In genomic region chr13:99968521-99969367, GRCh38 we compare ENCODE assay signal across 8 cellular contexts. TPM values are rescaled to one million over a fixed set of nuclear protein-coding genes. Genes with fewer than 3 reads are reported as not detected.
A peak's percentile ranks its signal among the peaks of the same experiment; 100 is the strongest.
DNase-seq lines count a peak whose midpoint lies in the region; ATAC-seq and TF ChIP-seq lines count a peak whose summit lies in the region.

No MANE protein-coding gene starts in this region.

- H3K4me1 ChIP-seq in ACC112 (ENCODE audit: control insufficient read depth, insufficient read depth, low read length, unreplicated experiment) (no peaks in the 10 kb centered on the region), mucosa of descending colon (ENCODE audit: low read depth) (peaks cover 37% of the 10 kb centered on the region)

- H3K27ac Mint-ChIP-seq in brain, result peak overlapping the region; percentile 94 to 100 (median 97)

- H3K4me1 Mint-ChIP-seq in brain, result peaks cover 48% of the 10 kb centered on the region

- H3K79me2 ChIP-seq in ACC112 (ENCODE audit: control insufficient read depth, insufficient read depth, low read length, unreplicated experiment), result no peaks in the 10 kb centered on the region

- DNase-seq in HK-2 (ENCODE audit: unreplicated experiment) (peak; percentile 44), mucosa of descending colon (peak; percentile 54 to 67 (median 65)), iPS-NIHi7 (ENCODE audit: extremely low spot score) (no peak), A172 (ENCODE audit: low spot score) (no peak)

- H3K27ac ChIP-seq in ACC112 (ENCODE audit: low read depth, low read length), result no peak overlapping the region

- peaks cover 87% of the 10 kb centered on the region for H3K27me3 ChIP-seq in ACC112 (ENCODE audit: insufficient read depth, low read length)

- H3K36me3 Mint-ChIP-seq in brain, result peaks cover 4% of the 10 kb centered on the region

- peaks cover 0 to 7% (median 3%) of the 10 kb centered on the region in 5 experiments for H3K9me3 Mint-ChIP-seq in brain

- H3K27me3 Mint-ChIP-seq in brain, result peaks cover 70% of the 10 kb centered on the region

- H3K4me3 ChIP-seq in ACC112 (ENCODE audit: low read depth, low read length), result peak overlapping the region; percentile 33; the same call in 1 of the 2 replicates
- H3K4me3 ChIP-seq in mucosa of descending colon, result no peak overlapping the region

- TF ChIP-seq CTCF in brain (conservative IDR thresholded peaks at IDR 0.05) (no peak), mucosa of descending colon (IDR thresholded peaks at IDR 0.05) (no peak)

- no peak overlapping the region for H2AFZ ChIP-seq in ACC112 (ENCODE audit: low read length, unreplicated experiment)

- intact Hi-C loops in mucosa of descending colon (cut with DNase I, micrococcal nuclease), result no loop called here

- peak overlapping the region; percentile 88 to 99 (median 98) for H3K4me3 Mint-ChIP-seq in brain

- H3K9me3 ChIP-seq in mucosa of descending colon, result no peaks in the 10 kb centered on the region

- H3K36me3 ChIP-seq in ACC112 (ENCODE audit: insufficient read depth, low read length) (no peaks in the 10 kb centered on the region), mucosa of descending colon (ENCODE audit: low read depth) (no peaks in the 10 kb centered on the region)

- ATAC-seq in mucosa of descending colon (peak; percentile 86), HG03196 (IDR thresholded peaks at IDR 0.05; ENCODE audit: unreplicated experiment) (no peak), HG03135 (IDR thresholded peaks at IDR 0.05; ENCODE audit: unreplicated experiment) (no peak)

RNA-seq across cellular contexts. Expression of gene ZIC5, which starts 2.8 kb away (rescaled TPM):
- polyA plus RNA-seq in brain (ENCODE audit: insufficient read depth, low read depth, low replicate concordance), result 49.1 TPM
- total RNA-seq in mucosa of descending colon, result not detected
- total RNA-seq in A172 (2014; rRNA removed; shearing (Covaris generic)), result 1.5 and 2.4 TPM in 2 replicates

RNA-seq across cellular contexts. Expression of gene ZIC2, which starts 12.8 kb away (rescaled TPM):
- polyA plus RNA-seq in brain (ENCODE audit: insufficient read depth, low read depth, low replicate concordance), result 300 TPM
- total RNA-seq in mucosa of descending colon, result under 1 TPM in 2 of 3 donors, not detected in 1; 0.09 to 0.31 TPM
- 4.7 and 5.5 TPM in 2 replicates for total RNA-seq in A172 (2014; rRNA removed; shearing (Covaris generic))

Comparison
In these comparisons a context has a peak if more than half of its experiments do, and no peak if none do; other contexts are left out.
1. DNase-seq: peak in HK-2 (single experiment) and mucosa of descending colon (3 of 3); none in iPS-NIHi7 (single experiment) and A172 (single experiment).